In the genomic region with DNA sequence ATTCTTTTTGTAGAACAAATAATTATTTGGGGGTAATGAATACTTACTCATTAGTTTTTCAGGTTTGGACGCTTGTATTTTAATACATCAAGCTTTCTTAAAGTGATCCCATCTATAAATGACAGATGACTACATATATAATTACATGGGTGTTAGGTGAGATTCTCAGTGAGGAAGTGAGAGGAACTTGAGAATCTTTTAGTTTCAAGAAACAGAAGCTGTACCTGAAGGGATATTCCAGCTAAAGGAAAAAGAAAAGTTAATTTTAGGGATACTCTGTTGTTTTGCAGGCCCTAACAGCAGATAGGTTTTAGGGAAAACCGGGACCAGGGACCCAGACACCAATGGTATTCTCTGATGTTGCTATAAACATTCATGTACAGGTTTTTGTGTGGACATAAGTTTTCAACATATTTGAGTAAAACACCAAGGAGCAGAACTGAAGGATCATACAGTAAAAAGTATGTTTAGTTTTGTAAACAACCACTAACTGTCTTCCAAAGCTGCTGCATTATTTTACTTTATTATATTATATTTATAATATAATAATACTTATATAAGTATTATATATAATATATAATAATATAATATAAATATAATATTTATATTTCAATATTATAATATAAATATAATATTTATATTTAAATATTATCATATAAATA, we compare ENCODE assay signal across 24 cellular contexts.
"Had no signal": no experiment of that assay in that cellular context is flagged by ENCODE, and none has a peak within 500 bp of the region (broad histone marks: within the 10 kb centered on the region; RNA-seq: fewer than 3 reads in every experiment).

No MANE protein-coding gene starts in this region.

- DNase-seq: activated CD4-positive, alpha-beta T cell treated with anti-CD3 and anti-CD28 coated beads for 36 hours; activated CD4-positive, alpha-beta T cell treated with anti-CD3 and anti-CD28 coated beads, Interleukin-2, amount 50 U/mL, for 4 hours; activated CD4-positive, CD25-positive, alpha-beta regulatory T cell; activated CD8-positive, alpha-beta memory T cell treated with anti-CD3 and anti-CD28 coated beads, Interleukin-2, amount 50 U/mL, for 48 hours; activated CD8-positive, alpha-beta T cell treated with anti-CD3 and anti-CD28 coated beads, Interleukin-2, amount 10 ng/mL, durations not matched to agents 7 days and 5 days; activated naive CD4-positive, alpha-beta T cell treated with anti-CD3 and anti-CD28 coated beads, Interleukin-2, amount 50 U/mL, for 16 hours; activated naive CD8-positive, alpha-beta T cell treated with anti-CD3 and anti-CD28 coated beads, Interleukin-2, amount 10 ng/mL, durations not matched to agents 7 days and 5 days; activated T-cell treated with anti-CD3 and anti-CD28 coated beads, Interleukin-2, amount 50 U/mL, for 1 hour; adrenal gland; anterior cingulate cortex; cerebellar nuclear complex; MG63; NCI-H1105; NCI-H1436; NCI-H1694 treated with DMSO at 0.1 percent for 48 hours; NCI-H2029 treated with DMSO at 0.1 percent for 48 hours; NCI-H446; NCI-H524 treated with DMSO at 0.1 percent for 48 hours; NCI-H774; NK-92 treated with Interleukin-12 subunit alpha and Interleukin-12 subunit beta, amount 100 ng/mL, for 24 hours; PC-3; SHP77; T-helper 17 cell; T-helper 9 cell had no signal
